In genomic region chr13:108586826-108587225, GRCh38 we compare ENCODE assay signal across 23 cellular contexts. TPM values are rescaled to one million over a fixed set of nuclear protein-coding genes. Genes with fewer than 3 reads are reported as not detected.
DNase-seq lines count a peak whose midpoint lies in the region; ATAC-seq and TF ChIP-seq lines count a peak whose summit lies in the region.
"Had no signal": no experiment of that assay in that cellular context is flagged by ENCODE, and none has a peak within 500 bp of the region (broad histone marks: within the 10 kb centered on the region; RNA-seq: fewer than 3 reads in every experiment).

No MANE protein-coding gene starts in this region.

- no peaks in the 10 kb centered on the region for H3K4me1 Mint-ChIP-seq in stimulated activated memory B cell treated with anti-CD40 and anti-IgM and Interleukin-4, amounts not matched to agents 10 μg/mL and 1 μg/mL and 100 μg/mL, for 72 hours
- H3K4me1 Mint-ChIP-seq: CD8-positive, alpha-beta memory T cell had no signal

- peaks cover 6% of the 10 kb centered on the region for H3K9me3 Mint-ChIP-seq in stimulated activated memory B cell treated with anti-CD40 and anti-IgM and Interleukin-4, amounts not matched to agents 10 μg/mL and 1 μg/mL and 100 μg/mL, for 72 hours

- peaks cover 0 to 16% of the 10 kb centered on the region in 2 donors for H3K9me3 ChIP-seq in left lung
- H3K9me3 ChIP-seq: A549, BE2C had no signal

- H3K4me3 ChIP-seq in left lung: no peak overlapping the region
- H3K4me3 ChIP-seq: A549; BLaER1 treated with 17β-estradiol and CSF1 and Interleukin-3, amounts not matched to agents 10 nM and 100 nM; GM12878; GM23248 had no signal

- no peak overlapping the region for H3K27ac ChIP-seq in left lung
- H3K27ac ChIP-seq: A549; BLaER1 treated with 17β-estradiol and CSF1 and Interleukin-3, amounts not matched to agents 10 nM and 100 nM; GM23248 had no signal

- no peak for TF ChIP-seq CTCF in left lung (IDR thresholded peaks at IDR 0.05)

- H3K4me1 ChIP-seq in left lung: no peaks in the 10 kb centered on the region
- H3K4me1 ChIP-seq: A549; BE2C; BLaER1 treated with 17β-estradiol and CSF1 and Interleukin-3, amounts not matched to agents 10 nM and 100 nM had no signal

- no peaks in the 10 kb centered on the region for H3K27me3 ChIP-seq in left lung
- H3K27me3 ChIP-seq: BE2C; BLaER1 treated with 17β-estradiol and CSF1 and Interleukin-3, amounts not matched to agents 10 nM and 100 nM had no signal

- peak; percentile 9 for DNase-seq in HT1080 (ENCODE audit: low read depth)
- peak; percentile 23 for DNase-seq in OCI-M1 (lab: John Stamatoyannopoulos, UW)
- DNase-seq in amniotic epithelial cell (ENCODE audit: low read depth): peak; percentile 16
- DNase-seq in middle frontal gyrus (ENCODE audit: extremely low spot score, low spot score): no peak
- no peak for DNase-seq in left lung
- DNase-seq: 8988T; ACHN; AML-193; BE2C; CD4-positive, alpha-beta T cell; CD8-positive, alpha-beta memory T cell; DMS 273 treated with DMSO at 0.1 percent for 48 hours; DMS79; EL; GDM1; GM23248; H7; HCEC 1CT had no signal

- no peaks in the 10 kb centered on the region for H3K36me3 ChIP-seq in left lung
- H3K36me3 ChIP-seq: BE2C; BLaER1 treated with 17β-estradiol and CSF1 and Interleukin-3, amounts not matched to agents 10 nM and 100 nM had no signal

- H3K27me3 Mint-ChIP-seq in stimulated activated memory B cell treated with anti-CD40 and anti-IgM and Interleukin-4, amounts not matched to agents 10 μg/mL and 1 μg/mL and 100 μg/mL, for 72 hours: no peaks in the 10 kb centered on the region

- ATAC-seq in stimulated activated memory B cell treated with anti-CD40 and anti-IgM and Interleukin-4, amounts not matched to agents 10 μg/mL and 1 μg/mL and 100 μg/mL, for 72 hours: no peak
- ATAC-seq in left lung: no peak
- ATAC-seq: A549, GM12878 had no signal

- H3K4me3 Mint-ChIP-seq in stimulated activated memory B cell treated with anti-CD40 and anti-IgM and Interleukin-4, amounts not matched to agents 10 μg/mL and 1 μg/mL and 100 μg/mL, for 72 hours: no peak overlapping the region
- H3K4me3 Mint-ChIP-seq: CD14-positive monocyte; CD4-positive, alpha-beta T cell; CD8-positive, alpha-beta memory T cell had no signal

- no peaks in the 10 kb centered on the region for H3K36me3 Mint-ChIP-seq in stimulated activated memory B cell treated with anti-CD40 and anti-IgM and Interleukin-4, amounts not matched to agents 10 μg/mL and 1 μg/mL and 100 μg/mL, for 72 hours
- H3K36me3 Mint-ChIP-seq: CD14-positive monocyte; CD8-positive, alpha-beta memory T cell had no signal

- no peak overlapping the region for H3K27ac Mint-ChIP-seq in stimulated activated memory B cell treated with anti-CD40 and anti-IgM and Interleukin-4, amounts not matched to agents 10 μg/mL and 1 μg/mL and 100 μg/mL, for 72 hours
- H3K27ac Mint-ChIP-seq: CD14-positive monocyte; CD4-positive, alpha-beta T cell; CD8-positive, alpha-beta memory T cell had no signal

- intact Hi-C loops in left lung (cut with DNase I): no loop called here

RNA-seq across cellular contexts. Expression of gene MYO16, which starts 42.6 kb away (rescaled TPM):
- not detected in 2 replicates for total RNA-seq in HT1080 (2014; rRNA removed; shearing (Covaris generic))
- 0.03 and 0.05 TPM in 2 replicates for polyA plus RNA-seq in HT1080 (2015; cell fraction: cytosol; rRNA removed)
- polyA plus RNA-seq in HT1080 (2015; cell fraction: nucleus; rRNA removed): not detected in 2 replicates
- 1 to 10 TPM; 2.2 to 2.5 TPM for total RNA-seq in left lung
- total RNA-seq: GM23248 had no signal
- polyA plus RNA-seq: CD14-positive monocyte; CD8-positive, alpha-beta memory T cell; GM23248 had no signal

Comparison
In these comparisons a context has a peak if more than half of its experiments do, and no peak if none do; other contexts are left out.
1. DNase-seq: peak in HT1080 (single experiment), OCI-M1 (single experiment) and amniotic epithelial cell (single experiment); none in middle frontal gyrus (single experiment) and left lung (0 of 2).